8 cellular contexts compared by ENCODE assay signal in the genomic region with DNA sequence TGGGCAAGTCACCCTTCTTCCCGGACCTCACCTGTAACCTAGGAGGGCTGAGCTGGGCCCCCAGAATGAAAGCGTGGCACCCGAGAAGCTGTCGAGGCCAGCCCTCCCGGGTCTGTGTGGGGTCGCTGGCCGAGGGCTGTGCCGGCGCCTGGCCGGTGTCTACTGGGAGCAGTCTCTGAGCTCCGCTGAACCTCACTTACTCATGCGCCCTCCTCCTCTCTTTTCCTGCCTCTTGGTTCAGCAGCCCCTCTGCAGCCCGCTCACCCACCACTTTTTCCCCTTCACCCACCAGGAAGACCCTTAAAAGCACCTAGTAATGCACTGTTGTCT. TPM values are rescaled to one million over a fixed set of nuclear protein-coding genes. Genes with fewer than 3 reads are reported as not detected.
DNase-seq lines count a peak whose midpoint lies in the region; ATAC-seq and TF ChIP-seq lines count a peak whose summit lies in the region.

No MANE protein-coding gene starts in this region.

- H3K27me3 ChIP-seq in HUES48 (ENCODE audit: control insufficient read depth, insufficient read depth, low read length) (peaks cover 17% of the 10 kb centered on the region), right lobe of liver (no peaks in the 10 kb centered on the region), transverse colon (no peaks in the 10 kb centered on the region)

- H3K9me3 Mint-ChIP-seq in activated T-cell treated with anti-CD3 and anti-CD28 coated beads, Interleukin-2, amount 50 U/mL, for 4 hours = no peaks in the 10 kb centered on the region
- no peaks in the 10 kb centered on the region for H3K9me3 Mint-ChIP-seq in brain

- TF ChIP-seq CTCF in brain (conservative IDR thresholded peaks at IDR 0.05) (peak in 1 of 2 experiments; percentile 19), right lobe of liver (IDR thresholded peaks at IDR 0.05) (no peak), transverse colon (IDR thresholded peaks at IDR 0.05) (peak in 1 of 5 experiments; percentile 1)

- H3K4me1 ChIP-seq in HUES48 (ENCODE audit: control insufficient read depth, insufficient read depth, low read length) (no peaks in the 10 kb centered on the region), right lobe of liver (peaks cover 0 to 5% (median 0%) of the 10 kb centered on the region in 4 donors), transverse colon (peaks cover 6 to 17% (median 9%) of the 10 kb centered on the region in 4 donors)

- peak overlapping the region; percentile 84 for H3K4me3 Mint-ChIP-seq in activated T-cell treated with anti-CD3 and anti-CD28 coated beads, Interleukin-2, amount 50 U/mL, for 4 hours
- peak overlapping the region; percentile 87 to 92 (median 92) for H3K4me3 Mint-ChIP-seq in brain

- no peaks in the 10 kb centered on the region for H3K36me3 Mint-ChIP-seq in activated T-cell treated with anti-CD3 and anti-CD28 coated beads, Interleukin-2, amount 50 U/mL, for 4 hours (ENCODE audit: insufficient read depth)
- H3K36me3 Mint-ChIP-seq in brain = no peaks in the 10 kb centered on the region

- intact Hi-C loops in right lobe of liver (cut with DNase I) (no loop called here), transverse colon (cut with DNase I; ENCODE audit: low total_unique reads) (no loop called here)

- no peaks in the 10 kb centered on the region for H3K9me3 ChIP-seq in HUES48 (ENCODE audit: control insufficient read depth, insufficient read depth, low read length)
- H3K9me3 ChIP-seq in right lobe of liver = no peaks in the 10 kb centered on the region
- no peaks in the 10 kb centered on the region for H3K9me3 ChIP-seq in transverse colon

- WGBS in right lobe of liver (ENCODE audit: insufficient coverage, low coverage, low lambda C conversion rate, missing lambda C conversion rate) = 0% methylated on average over 2 of the region's 13 CpGs
- 0 to 2% methylated on average over 2 to 13 of the region's 13 CpGs for WGBS in transverse colon (ENCODE audit: low coverage in 1 of 2), 2 donors

- ATAC-seq in activated T-cell treated with anti-CD3 and anti-CD28 coated beads, Interleukin-2, amount 50 U/mL, for 4 hours = peak; percentile 22 to 36
- ATAC-seq in right lobe of liver = peak; percentile 31 to 57 (median 42)

- in situ Hi-C loops in transverse colon (cut with MboI; ENCODE audit: low pct_ligation_motif_present in 1 of 4, low pct_unique_long_range_greater_than_20kb in 1 of 4, low sequenced_read_pairs in 3 of 4) = no loop called here

- peaks cover 6% of the 10 kb centered on the region for H3K27me3 Mint-ChIP-seq in activated T-cell treated with anti-CD3 and anti-CD28 coated beads, Interleukin-2, amount 50 U/mL, for 4 hours (ENCODE audit: low read depth)
- peaks cover 30% of the 10 kb centered on the region for H3K27me3 Mint-ChIP-seq in brain

- no peak for DNase-seq in activated T-cell treated with anti-CD3 and anti-CD28 coated beads, Interleukin-2, amount 50 U/mL, for 4 hours
- DNase-seq in activated T-cell treated with anti-CD3 and anti-CD28 coated beads, Interleukin-2, amount 50 U/mL, for 48 hours = no peak
- no peak for DNase-seq in right lobe of liver
- DNase-seq in transverse colon = no peak
- no peak for DNase-seq in D341Med (ENCODE audit: low spot score)
- no peak for DNase-seq in AML-193 (lab: John Stamatoyannopoulos, UW)

- H3K4me3 ChIP-seq in HUES48 (ENCODE audit: low read depth, low read length) (peak overlapping the region; percentile 73), right lobe of liver (peak overlapping the region; percentile 85 to 91 (median 87)), transverse colon (peak overlapping the region; percentile 57 to 91 (median 75))

- TF ChIP-seq POLR2A in right lobe of liver (IDR thresholded peaks at IDR 0.05) (no peak), transverse colon (IDR thresholded peaks at IDR 0.05) (no peak)

- peaks cover 21% of the 10 kb centered on the region for H3K4me1 Mint-ChIP-seq in activated T-cell treated with anti-CD3 and anti-CD28 coated beads, Interleukin-2, amount 50 U/mL, for 4 hours (ENCODE audit: low read depth)
- H3K4me1 Mint-ChIP-seq in brain = peaks cover 19% of the 10 kb centered on the region

- H3K36me3 ChIP-seq in HUES48 (ENCODE audit: control insufficient read depth, insufficient read depth, low read length) = no peaks in the 10 kb centered on the region
- no peaks in the 10 kb centered on the region for H3K36me3 ChIP-seq in right lobe of liver
- H3K36me3 ChIP-seq in transverse colon = no peaks in the 10 kb centered on the region

- H3K27ac ChIP-seq in HUES48 (ENCODE audit: low read depth, low read length) (no peak overlapping the region), right lobe of liver (peak overlapping the region in 2 of 3 donors; percentile 20 to 61), transverse colon (peak overlapping the region; percentile 74 to 87 (median 81))

- H3K27ac Mint-ChIP-seq in brain = peak overlapping the region in 2 of 5 experiments; percentile 16 to 68

- no peak for TF ChIP-seq EP300 in transverse colon (IDR thresholded peaks at IDR 0.05; ENCODE audit: low read depth)

- H3K9ac ChIP-seq in HUES48 (ENCODE audit: low read depth, low read length) = 0 out of 2 replicates have a peak overlapping the region, but pooled peaks have one; percentile 1

RNA-seq across cellular contexts. Expression of gene HYKK, which starts 0.4 kb away (rescaled TPM):
- 1 to 10 TPM in 1 of 3 donors, under 1 TPM in 2; 0.58 to 1.2 (median 0.76) TPM for total RNA-seq in activated T-cell treated with anti-CD3 and anti-CD28 coated beads, Interleukin-2, amount 50 U/mL, for 4 hours
- 6.6 TPM for polyA plus RNA-seq in brain (ENCODE audit: insufficient read depth, low read depth, low replicate concordance)
- total RNA-seq in right lobe of liver = 1 to 10 TPM; 3.7 to 8.9 (median 5.2) TPM
- total RNA-seq in transverse colon = 1 to 10 TPM; 4.5 to 7.6 (median 6.5) TPM

RNA-seq across cellular contexts. Expression of gene PSMA4, which starts 32.4 kb away (rescaled TPM):
- 100 to 1,000 TPM; 284 to 302 (median 293) TPM for total RNA-seq in activated T-cell treated with anti-CD3 and anti-CD28 coated beads, Interleukin-2, amount 50 U/mL, for 4 hours
- 110 TPM for polyA plus RNA-seq in brain (ENCODE audit: insufficient read depth, low read depth, low replicate concordance)
- 100 to 1,000 TPM in 3 of 6 experiments, 10 to 100 TPM in 3; 66.1 to 147 (median 92.3) TPM for total RNA-seq in right lobe of liver
- 100 to 1,000 TPM in 2 of 4 donors, 10 to 100 TPM in 2; 22.8 to 113 (median 76.4) TPM for total RNA-seq in transverse colon

RNA-seq across cellular contexts. Expression of gene CHRNA5, which starts 57.5 kb away (rescaled TPM):
- total RNA-seq in activated T-cell treated with anti-CD3 and anti-CD28 coated beads, Interleukin-2, amount 50 U/mL, for 4 hours = 1 to 10 TPM; 5.2 to 5.6 (median 5.5) TPM
- 3.9 TPM for polyA plus RNA-seq in brain (ENCODE audit: insufficient read depth, low read depth, low replicate concordance)
- under 1 TPM in 5 of 6 experiments, not detected in 1; 0.19 to 0.56 (median 0.38) TPM for total RNA-seq in right lobe of liver
- total RNA-seq in transverse colon = 1 to 10 TPM in 1 of 4 donors, under 1 TPM in 2, not detected in 1; 0.48 to 3.8 (median 0.82) TPM
